Comparison of ENCODE assay signal across 17 cellular contexts in genomic region chr20:35621560-35621946, GRCh38. TPM values are rescaled to one million over a fixed set of nuclear protein-coding genes. Genes with fewer than 3 reads are reported as not detected.
A peak's percentile ranks its signal among the peaks of the same experiment; 100 is the strongest.
DNase-seq lines count a peak whose midpoint lies in the region; ATAC-seq and TF ChIP-seq lines count a peak whose summit lies in the region.
"Had no signal": no experiment of that assay in that cellular context is flagged by ENCODE, and none has a peak within 500 bp of the region (broad histone marks: within the 10 kb centered on the region; RNA-seq: fewer than 3 reads in every experiment).

No MANE protein-coding gene starts in this region.

- H3K9me2 ChIP-seq in GM23338 (ENCODE audit: insufficient read depth), result no peaks in the 10 kb centered on the region

- H3K27ac Mint-ChIP-seq in GM23338 (no peak overlapping the region), glutamatergic neuron (ENCODE audit: unreplicated experiment) (no peak overlapping the region)
- H3K27ac Mint-ChIP-seq: activated naive CD4-positive, alpha-beta T cell treated with anti-CD3 and anti-CD28 coated beads for 36 hours; mesothelial cell of epicardium had no signal

- no peak for TF ChIP-seq POLR2A in prostate gland (IDR thresholded peaks at IDR 0.05)

- TF ChIP-seq CTCF in BE2C (IDR thresholded peaks at IDR 0.05; ENCODE audit: low read depth, low read length) (peak; percentile 33; the same call in 1 of the 2 replicates), GM23338 (conservative IDR thresholded peaks at IDR 0.05; ENCODE audit: low read depth in 2 of 2) (peak; percentile 19 to 33; a peak in 3 of 4 replicates), WERI-Rb-1 (IDR thresholded peaks at IDR 0.05; ENCODE audit: low read depth, low read length) (0 out of 2 replicates have a peak, but pooled peaks have one; percentile 13), glutamatergic neuron (IDR thresholded peaks at IDR 0.05; ENCODE audit: partially characterized antibody, unreplicated experiment) (peak; percentile 22), prostate gland (IDR thresholded peaks at IDR 0.05) (no peak)

- H3K4me1 Mint-ChIP-seq in GM23338 (peaks cover 14% of the 10 kb centered on the region), glutamatergic neuron (ENCODE audit: low read depth, unreplicated experiment) (peaks cover 7% of the 10 kb centered on the region)

- ATAC-seq in GM23338, result no peak
- ATAC-seq: pancreas had no signal

- H3F3A ChIP-seq in GM23338 (replicated peaks; ENCODE audit: low read depth), result peaks cover 23% of the 10 kb centered on the region

- no peaks in the 10 kb centered on the region for H3K9me3 ChIP-seq in BE2C
- no peaks in the 10 kb centered on the region for H3K9me3 ChIP-seq in WERI-Rb-1 (ENCODE audit: severe bottlenecking)
- no peaks in the 10 kb centered on the region for H3K9me3 ChIP-seq in prostate gland
- H3K9me3 ChIP-seq: pancreas, stomach had no signal

- H4K20me1 ChIP-seq in GM23338 (replicated peaks; ENCODE audit: insufficient read depth), result no peaks in the 10 kb centered on the region; the same call in 1 of the 2 replicates

- H3K27ac ChIP-seq in GM23338 (ENCODE audit: low read depth) (no peak overlapping the region), WERI-Rb-1 (no peak overlapping the region), prostate gland (no peak overlapping the region)
- H3K27ac ChIP-seq: pancreas, stomach had no signal

- H3K4me3 Mint-ChIP-seq in GM23338, result no peak overlapping the region
- H3K4me3 Mint-ChIP-seq in glutamatergic neuron (ENCODE audit: unreplicated experiment), result no peak overlapping the region
- H3K4me3 Mint-ChIP-seq: activated naive CD4-positive, alpha-beta T cell treated with anti-CD3 and anti-CD28 coated beads for 36 hours; mesothelial cell of epicardium had no signal

- H3K27me3 Mint-ChIP-seq in GM23338 (ENCODE audit: insufficient read depth, low read depth, poor library complexity) (peaks cover 30% of the 10 kb centered on the region), glutamatergic neuron (ENCODE audit: unreplicated experiment) (peaks cover 7% of the 10 kb centered on the region)

- H3K4me1 ChIP-seq in BE2C (peaks cover 9% of the 10 kb centered on the region), GM23338 (ENCODE audit: insufficient read depth) (peaks cover 21% of the 10 kb centered on the region), prostate gland (replicated peaks) (peaks cover 9% of the 10 kb centered on the region)

- 89% methylated on average over 2 of the region's 2 CpGs for WGBS in prostate gland

- no peak overlapping the region for H3K4me2 ChIP-seq in GM23338

- no peaks in the 10 kb centered on the region for H3K27me3 ChIP-seq in BE2C
- H3K27me3 ChIP-seq in GM23338 (ENCODE audit: insufficient read depth), result peaks cover 11% of the 10 kb centered on the region
- H3K27me3 ChIP-seq in WERI-Rb-1 (ENCODE audit: insufficient read depth, low read depth, severe bottlenecking), result no peaks in the 10 kb centered on the region
- H3K27me3 ChIP-seq in prostate gland (replicated peaks; ENCODE audit: insufficient read depth), result no peaks in the 10 kb centered on the region
- H3K27me3 ChIP-seq: pancreas, stomach had no signal

- H3K4me3 ChIP-seq in BE2C (ENCODE audit: low read depth, low read length) (no peak overlapping the region), GM23338 (no peak overlapping the region), WERI-Rb-1 (ENCODE audit: low read depth, low read length) (no peak overlapping the region), prostate gland (no peak overlapping the region)
- H3K4me3 ChIP-seq: pancreas, stomach had no signal

- no peak for DNase-seq in BE2C
- peak; percentile 67 for DNase-seq in GM23338 (ENCODE audit: low spot score)
- no peak for DNase-seq in WERI-Rb-1
- no peak for DNase-seq in glutamatergic neuron
- DNase-seq in prostate gland (ENCODE audit: low spot score), result no peak
- DNase-seq in AML-193 (lab: John Stamatoyannopoulos, UW), result no peak
- no peak for DNase-seq in HuH-7 (ENCODE audit: low spot score)
- DNase-seq in stimulated activated naive CD4-positive, alpha-beta T cell treated with Interleukin-2 at 50 U/mL for 16 hours (lab: John Stamatoyannopoulos, UW), result no peak
- DNase-seq: activated naive CD4-positive, alpha-beta T cell treated with anti-CD3 and anti-CD28 coated beads for 36 hours; C1 segment of cervical spinal cord; central memory CD4-positive, alpha-beta T cell; KBM-7; NCI-H1105; NCI-H446; pancreas; stomach had no signal

- H2AFZ ChIP-seq in GM23338, result no peak overlapping the region

- H3K36me3 Mint-ChIP-seq in GM23338 (ENCODE audit: low read depth) (peaks cover 17% of the 10 kb centered on the region), glutamatergic neuron (ENCODE audit: unreplicated experiment) (no peaks in the 10 kb centered on the region)

- H3K9me3 Mint-ChIP-seq in GM23338 (no peaks in the 10 kb centered on the region), glutamatergic neuron (ENCODE audit: unreplicated experiment) (peaks cover 8% of the 10 kb centered on the region)
- H3K9me3 Mint-ChIP-seq: activated naive CD4-positive, alpha-beta T cell treated with anti-CD3 and anti-CD28 coated beads for 36 hours; mesothelial cell of epicardium had no signal

- intact Hi-C loops in prostate gland (cut with DNase I), result no loop called here

- no peaks in the 10 kb centered on the region for H3K79me2 ChIP-seq in GM23338 (replicated peaks; ENCODE audit: insufficient read depth)

- H3K36me3 ChIP-seq in BE2C (peaks cover 19% of the 10 kb centered on the region), GM23338 (ENCODE audit: insufficient read depth) (peaks cover 12% of the 10 kb centered on the region), WERI-Rb-1 (peaks cover 18% of the 10 kb centered on the region), prostate gland (peaks cover 6 to 13% of the 10 kb centered on the region in 2 donors)

TF ChIP-seq in GM23338, 12 proteins besides CTCF, POLR2A, EP300 and RAD21 (continues in another document):
- TF ChIP-seq NANOG (IDR thresholded peaks at IDR 0.05; ENCODE audit: borderline replicate concordance), result no peak
- TF ChIP-seq ETS1 (IDR thresholded peaks at IDR 0.05), result no peak
- TF ChIP-seq REST (IDR thresholded peaks at IDR 0.05; ENCODE audit: unreplicated experiment), result no peak
- no peak for TF ChIP-seq EZH2 (IDR thresholded peaks at IDR 0.05; ENCODE audit: low read depth, unreplicated experiment)

RNA-seq across cellular contexts. Expression of gene SPAG4, which starts 5.9 kb away (rescaled TPM):
- polyA plus RNA-seq in BE2C (2012; ENCODE audit: insufficient read depth, insufficient read length, low read depth), result 4.7 TPM
- total RNA-seq in GM23338 (2014; rRNA removed; shearing (Covaris generic)), result 0.39 and 2.7 TPM in 2 replicates
- 2.9 and 3.8 TPM in 2 replicates for polyA plus RNA-seq in GM23338 (2016; fragmentation: Nextera tagmentation; extraction: Ambion mirVana)
- total RNA-seq in glutamatergic neuron (ENCODE audit: unreplicated experiment), result 5.0 TPM
- 10 to 100 TPM in 1 of 2 donors, under 1 TPM in 1; 0.91 to 10.4 TPM for total RNA-seq in prostate gland

RNA-seq across cellular contexts. Expression of gene CPNE1, which starts 43.1 kb away (rescaled TPM):
- polyA plus RNA-seq in BE2C (2012; ENCODE audit: insufficient read depth, insufficient read length, low read depth), result 549 TPM
- 158 and 189 TPM in 2 replicates for total RNA-seq in GM23338 (2014; rRNA removed; shearing (Covaris generic))
- 196 and 221 TPM in 2 replicates for polyA plus RNA-seq in GM23338 (2016; fragmentation: Nextera tagmentation; extraction: Ambion mirVana)
- total RNA-seq in glutamatergic neuron (ENCODE audit: unreplicated experiment) (327 TPM), prostate gland (10 to 100 TPM; 90.1 to 91.4 TPM)

RNA-seq across cellular contexts. Expression of gene RBM12, which starts 43.1 kb away (rescaled TPM):
- polyA plus RNA-seq in BE2C (2012; ENCODE audit: insufficient read depth, insufficient read length, low read depth), result 41.7 TPM
- total RNA-seq in GM23338 (2014; rRNA removed; shearing (Covaris generic)), result 81.3 and 82.2 TPM in 2 replicates
- 21.0 and 22.3 TPM in 2 replicates for polyA plus RNA-seq in GM23338 (2016; fragmentation: Nextera tagmentation; extraction: Ambion mirVana)
- total RNA-seq in glutamatergic neuron (ENCODE audit: unreplicated experiment) (147 TPM), prostate gland (10 to 100 TPM; 31.8 to 38.9 TPM)

Comparison
In these comparisons a context has a peak if more than half of its experiments do, and no peak if none do; other contexts are left out.
1. CTCF ChIP-seq: peak in BE2C (single experiment), GM23338 (2 of 2), WERI-Rb-1 (single experiment) and glutamatergic neuron (single experiment); none in prostate gland (0 of 4).